In genomic region chr2:142975239-142975638, GRCh38 we compare ENCODE assay signal across 1 cellular context.
TF ChIP-seq lines count a peak whose summit lies in the region.

No MANE protein-coding gene starts in this region.

TF ChIP-seq in endothelial cell of umbilical vein, 7 proteins besides CTCF, POLR2A, EP300 and RAD21:
- TF ChIP-seq MYC (IDR thresholded peaks at IDR 0.05; ENCODE audit: low read depth, low read length) (no peak), GATA2 (IDR thresholded peaks at IDR 0.05; ENCODE audit: insufficient read depth, insufficient read length, low read depth, low read length) (no peak), MAX (IDR thresholded peaks at IDR 0.05; ENCODE audit: insufficient read depth, insufficient read length) (no peak), FOS (IDR thresholded peaks at IDR 0.05; ENCODE audit: borderline replicate concordance, insufficient read depth, low read length) (no peak), EZH2 (IDR thresholded peaks at IDR 0.05; ENCODE audit: borderline replicate concordance, low read depth, low read length, severe bottlenecking) (no peak), JUN (IDR thresholded peaks at IDR 0.05; ENCODE audit: borderline replicate concordance, insufficient read depth, insufficient read length, low read depth) (no peak), POLR2AphosphoS5 (IDR thresholded peaks at IDR 0.05; ENCODE audit: insufficient read depth, low read depth, low read length) (no peak)
